In the genomic region with DNA sequence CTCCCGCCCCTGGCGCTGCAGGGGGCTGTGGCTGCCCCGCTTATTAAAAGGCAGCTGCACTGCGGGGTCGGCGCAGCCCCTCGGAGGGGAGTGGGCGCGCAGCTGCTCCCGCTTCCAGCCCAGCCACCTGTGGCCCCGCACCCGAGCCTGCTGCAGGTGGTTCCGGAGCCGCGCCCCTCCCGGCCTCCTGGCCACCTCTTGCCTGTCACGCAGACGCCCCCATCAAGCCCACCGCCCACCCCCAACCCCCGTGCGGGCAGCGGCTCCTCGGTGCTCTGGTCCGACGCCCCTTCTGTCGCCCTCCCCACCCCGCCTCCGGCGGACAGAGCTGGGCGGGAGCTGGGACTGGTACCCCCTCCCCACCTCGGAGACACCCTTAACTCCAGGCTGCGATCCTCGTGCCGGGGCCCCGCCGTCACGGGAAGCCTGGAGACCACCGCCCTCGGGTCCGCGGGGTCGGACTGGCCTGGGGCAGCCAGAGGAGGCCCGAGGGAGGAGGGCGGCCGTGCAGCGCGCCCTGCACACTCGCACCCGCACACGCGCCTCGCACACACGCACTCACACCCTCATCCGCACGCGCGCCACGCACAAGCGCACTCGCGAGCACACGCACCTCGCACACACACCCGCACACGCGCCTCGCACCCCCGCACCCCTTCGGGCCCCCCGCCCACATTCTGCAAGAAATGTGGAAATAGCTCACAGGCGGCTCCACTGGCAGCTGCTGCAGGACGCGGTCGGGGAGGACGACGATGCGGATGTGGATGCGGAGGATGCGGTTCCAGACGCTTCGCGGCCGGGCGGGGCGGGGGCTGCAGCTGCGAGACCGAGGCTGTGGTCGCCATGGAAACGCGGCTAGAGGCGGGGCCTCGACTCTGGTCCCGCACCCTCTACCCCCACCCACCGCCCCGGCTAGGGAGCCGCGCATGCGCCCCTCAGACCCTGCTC, we compare ENCODE assay signal across 9 cellular contexts. TPM values are rescaled to one million over a fixed set of nuclear protein-coding genes. Genes with fewer than 3 reads are reported as not detected.
A peak's percentile ranks its signal among the peaks of the same experiment; 100 is the strongest.
DNase-seq lines count a peak whose midpoint lies in the region; ATAC-seq, FAIRE-seq and TF ChIP-seq lines count a peak whose summit lies in the region.
"Had no signal": no experiment of that assay in that cellular context is flagged by ENCODE, and none has a peak within 500 bp of the region (broad histone marks: within the 10 kb centered on the region; RNA-seq: fewer than 3 reads in every experiment).

A gene with protein sequence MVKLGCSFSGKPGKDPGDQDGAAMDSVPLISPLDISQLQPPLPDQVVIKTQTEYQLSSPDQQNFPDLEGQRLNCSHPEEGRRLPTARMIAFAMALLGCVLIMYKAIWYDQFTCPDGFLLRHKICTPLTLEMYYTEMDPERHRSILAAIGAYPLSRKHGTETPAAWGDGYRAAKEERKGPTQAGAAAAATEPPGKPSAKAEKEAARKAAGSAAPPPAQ (minus strand): TSS at position 766 of the 948 bp plus-strand sequence. CDS start 7,907 bp downstream, outside the sequence.

- no peaks in the 10 kb centered on the region for H4K20me1 ChIP-seq in HepG2 (ENCODE audit: insufficient read depth, low read length)

- POLR2A ChIA-PET in HepG2 (lab: Yijun Ruan, JAX), result interaction anchor here (0.9 to 2.2 kb wide), 2 partner anchors 11 to 12 kb away, joined by 5 to 8 read pairs; a partner anchor contains a TSS

- H3K79me2 ChIP-seq in HepG2 (ENCODE audit: insufficient read depth, low read length), result no peaks in the 10 kb centered on the region

- WGBS in HepG2 (ENCODE audit: low lambda C conversion rate), result 5% methylated on average over 7 of the region's 98 CpGs
- 3% methylated on average over 6 of the region's 98 CpGs for WGBS in right lobe of liver (ENCODE audit: insufficient coverage, low coverage, low lambda C conversion rate, missing lambda C conversion rate)

- no peak for FAIRE-seq in HepG2 (lab: Jason Lieb, UNC)
- FAIRE-seq: G401.6 had no signal

- H3K4me3 ChIP-seq in HepG2 (replicated peaks in 1 of 3; ENCODE audit: insufficient read depth in 1 of 3, low read depth in 2 of 3, low read length in 3 of 3) (peak within 1 kb of the TSS in 1 of 3 experiments; percentile 72; a peak in 1 of 6 replicates), right lobe of liver (no peak within 1 kb of the TSS), fibroblast of villous mesenchyme (ENCODE audit: low read depth, low read length) (peak within 1 kb of the TSS; percentile 52), skeletal muscle cell (ENCODE audit: low read depth, low read length) (peak within 1 kb of the TSS; percentile 45)

- intact Hi-C loops in HepG2 (cut with micrococcal nuclease; ENCODE audit: unreplicated experiment) (no loop called here), right lobe of liver (cut with DNase I) (no loop called here)

- H3K4me2 ChIP-seq in HepG2 (ENCODE audit: low read depth, low read length), result peak within 1 kb of the TSS; percentile 64; the same call in 1 of the 2 replicates

- TF ChIP-seq POLR2A in HepG2 (IDR thresholded peaks at IDR 0.05; ENCODE audit: insufficient read depth in 1 of 2, low read depth in 2 of 2, low read length in 2 of 2) (no peak), right lobe of liver (IDR thresholded peaks at IDR 0.05) (no peak)

- TF ChIP-seq RAD21 in HepG2 (CRISPR knock-in tag; IDR thresholded peaks at IDR 0.05), result no peak

- H3K9ac ChIP-seq in HepG2 (ENCODE audit: insufficient read depth, low read depth, low read length), result no peak within 1 kb of the TSS

- H3K36me3 ChIP-seq in HepG2 (replicated peaks in 1 of 2; ENCODE audit: control insufficient read depth in 1 of 2, insufficient read depth in 2 of 2, low read length in 2 of 2) (no peaks in the 10 kb centered on the region), right lobe of liver (no peaks in the 10 kb centered on the region)

- H3K9me3 ChIP-seq in HepG2 (ENCODE audit: low read length), result no peaks in the 10 kb centered on the region
- no peaks in the 10 kb centered on the region for H3K9me3 ChIP-seq in right lobe of liver

- in situ Hi-C loops in HepG2 (cut with HindIII; ENCODE audit: extremely low pct_ligation_motif_present, low pct_unique_long_range_greater_than_20kb), result no loop called here

- ATAC-seq in HepG2 (peak; percentile 33), right lobe of liver (no peak), HG02678 (IDR thresholded peaks at IDR 0.05; ENCODE audit: unreplicated experiment) (no peak), GM19455 (IDR thresholded peaks at IDR 0.05; ENCODE audit: unreplicated experiment) (no peak), GM18520 (IDR thresholded peaks at IDR 0.05; ENCODE audit: unreplicated experiment) (no peak)

- BruUV-seq in HepG2 (replicated peaks; lab: Mats Ljungman, UMichigan), result no TSS peak

- DNase-seq in HepG2 (ENCODE audit: low spot score) (no peak), right lobe of liver (no peak), fibroblast of villous mesenchyme (ENCODE audit: low read depth) (no peak), skeletal muscle cell (ENCODE audit: low read depth) (no peak)
- peak; percentile 88 for DNase-seq in activated T-cell treated with anti-CD3 and anti-CD28 coated beads, Interleukin-2, amount 50 U/mL, for 1 hour

- CTCF ChIA-PET in HepG2 (lab: Yijun Ruan, JAX; ENCODE audit: low intra/inter-chr PET ratio, low total read pairs), result no interaction called here

- peaks cover 6 to 62% of the 10 kb centered on the region in 2 experiments; a peak in 4 of 5 replicates for H3K27me3 ChIP-seq in HepG2 (ENCODE audit: control insufficient read depth in 1 of 2, insufficient read depth in 2 of 2, low read length in 2 of 2)
- peaks cover 0 to 22% of the 10 kb centered on the region in 2 donors for H3K27me3 ChIP-seq in right lobe of liver

- TF ChIP-seq EP300 in HepG2 (IDR thresholded peaks at IDR 0.05; ENCODE audit: low read depth in 2 of 2, low read length in 2 of 2) (no peak), HepG2 (CRISPR knock-in tag; IDR thresholded peaks at IDR 0.05; ENCODE audit: borderline replicate concordance) (no peak)

- TF ChIP-seq CTCF in HepG2 (CRISPR knock-in tag; IDR thresholded peaks at IDR 0.05) (no peak), right lobe of liver (IDR thresholded peaks at IDR 0.05) (no peak), fibroblast of villous mesenchyme (IDR thresholded peaks at IDR 0.05; ENCODE audit: insufficient read depth, low read depth, low read length) (no peak)

- no peak within 1 kb of the TSS for H3K27ac ChIP-seq in HepG2 (ENCODE audit: extremely low read length, insufficient read depth, low read length)
- no peak within 1 kb of the TSS for H3K27ac ChIP-seq in right lobe of liver

- H3K4me1 ChIP-seq in HepG2 (ENCODE audit: insufficient read depth, low read length) (peaks cover 21% of the 10 kb centered on the region), right lobe of liver (peaks cover 0 to 11% (median 0%) of the 10 kb centered on the region in 4 donors)

- H2AFZ ChIP-seq in HepG2 (ENCODE audit: low read length), result no peak within 1 kb of the TSS

TF ChIP-seq in HepG2, 621 proteins besides CTCF, POLR2A, EP300 and RAD21 (continues in another document):
- no peak for TF ChIP-seq CENPX (CRISPR knock-in tag; IDR thresholded peaks at IDR 0.05)
- 0 out of 2 replicates have a peak, but pooled peaks have one; percentile 37 for TF ChIP-seq MTF2 (CRISPR knock-in tag; IDR thresholded peaks at IDR 0.05; ENCODE audit: borderline replicate concordance)
- no peak for TF ChIP-seq MAFG (CRISPR knock-in tag; IDR thresholded peaks at IDR 0.05)
- TF ChIP-seq RFX3 (CRISPR knock-in tag; IDR thresholded peaks at IDR 0.05), result peak; percentile 64
- no peak for TF ChIP-seq SYNCRIP (IDR thresholded peaks at IDR 0.05; ENCODE audit: insufficient read depth, low read depth, low read length)
- TF ChIP-seq, protein P1, sequence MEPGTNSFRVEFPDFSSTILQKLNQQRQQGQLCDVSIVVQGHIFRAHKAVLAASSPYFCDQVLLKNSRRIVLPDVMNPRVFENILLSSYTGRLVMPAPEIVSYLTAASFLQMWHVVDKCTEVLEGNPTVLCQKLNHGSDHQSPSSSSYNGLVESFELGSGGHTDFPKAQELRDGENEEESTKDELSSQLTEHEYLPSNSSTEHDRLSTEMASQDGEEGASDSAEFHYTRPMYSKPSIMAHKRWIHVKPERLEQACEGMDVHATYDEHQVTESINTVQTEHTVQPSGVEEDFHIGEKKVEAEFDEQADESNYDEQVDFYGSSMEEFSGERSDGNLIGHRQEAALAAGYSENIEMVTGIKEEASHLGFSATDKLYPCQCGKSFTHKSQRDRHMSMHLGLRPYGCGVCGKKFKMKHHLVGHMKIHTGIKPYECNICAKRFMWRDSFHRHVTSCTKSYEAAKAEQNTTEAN (CRISPR knock-in tag; conservative IDR thresholded peaks at IDR 0.05), result no peak
- no peak for TF ChIP-seq YY1 (IDR thresholded peaks at IDR 0.05; ENCODE audit: insufficient read depth, insufficient replicate concordance, low read depth, low read length)

RNA-seq across cellular contexts. Expression of the gene that starts here (rescaled TPM):
- total RNA-seq in HepG2 (2016; rRNA removed; fragmentation: Illumina TruSeq; extraction: Trizol) (not detected in 2 replicates), right lobe of liver (not detected), fibroblast of villous mesenchyme (not detected in 2 replicates)
- total RNA-seq in HepG2 (2016; cell fraction: cytosol; rRNA removed; fragmentation: Illumina TruSeq; extraction: Trizol; ENCODE audit: low read depth), result not detected in 2 replicates
- total RNA-seq in HepG2 (2016; cell fraction: insoluble cytoplasmic fraction; rRNA removed; fragmentation: Illumina TruSeq; extraction: Trizol), result not detected in 2 replicates
- not detected in 2 replicates for total RNA-seq in HepG2 (2016; cell fraction: membrane; rRNA removed; fragmentation: Illumina TruSeq; extraction: Trizol)
- not detected in 2 replicates for total RNA-seq in HepG2 (2016; cell fraction: nucleus; rRNA removed; fragmentation: Illumina TruSeq; extraction: Trizol)
- 0.08 and 0.21 TPM in 2 replicates for polyA plus RNA-seq in HepG2 (2011; rRNA removed)
- 0.12 and 0.31 TPM in 2 replicates for polyA plus RNA-seq in HepG2 (2011; cell fraction: cytosol; rRNA removed)
- polyA plus RNA-seq in HepG2 (2011; cell fraction: nucleus; rRNA removed), result 0.50 and 0.55 TPM in 2 replicates
- polyA plus RNA-seq in HepG2 (2012), result 0.23 and 0.35 TPM in 2 replicates
- polyA plus RNA-seq in HepG2 (2016; cell fraction: cytosol; fragmentation: Illumina TruSeq; extraction: Trizol; ENCODE audit: low read depth), result not detected in 2 replicates
- polyA plus RNA-seq in HepG2 (2016; cell fraction: insoluble cytoplasmic fraction; fragmentation: Illumina TruSeq; extraction: Trizol; ENCODE audit: low read depth), result not detected in 2 replicates
- polyA plus RNA-seq in HepG2 (2016; cell fraction: membrane; fragmentation: Illumina TruSeq; extraction: Trizol; ENCODE audit: low read depth), result not detected in 2 replicates
- polyA plus RNA-seq in HepG2 (2016; cell fraction: nucleus; fragmentation: Illumina TruSeq; extraction: Trizol; ENCODE audit: insufficient read depth, low read depth), result not detected in 2 replicates
- polyA minus RNA-seq in HepG2 (2011; rRNA and poly(A)+ RNA removed; ENCODE audit: low replicate concordance), result 0.12 TPM in 1 of 2 replicates, not detected in the other
- not detected in 2 replicates for polyA minus RNA-seq in HepG2 (2011; cell fraction: cytosol; rRNA and poly(A)+ RNA removed)
- polyA minus RNA-seq in HepG2 (2011; cell fraction: nucleus; rRNA and poly(A)+ RNA removed), result not detected in 2 replicates

Comparison
In these comparisons a context has a peak if more than half of its experiments do, and no peak if none do; other contexts are left out.
1. Peak in ATAC-seq and H3K4me2 ChIP-seq in HepG2; RNA of the gene not detected or under 1 TPM.
2. H3K4me3 ChIP-seq: peak in fibroblast of villous mesenchyme (single experiment) and skeletal muscle cell (single experiment); none in right lobe of liver (0 of 3).